Comparison of ENCODE assay signal across 23 cellular contexts in genomic region chr4:62683799-62684566, GRCh38.
DNase-seq lines count a peak whose midpoint lies in the region; ATAC-seq and TF ChIP-seq lines count a peak whose summit lies in the region.
"Had no signal": no experiment of that assay in that cellular context is flagged by ENCODE, and none has a peak within 500 bp of the region (broad histone marks: within the 10 kb centered on the region; RNA-seq: fewer than 3 reads in every experiment).

No MANE protein-coding gene starts in this region.

- H3K4me1 ChIP-seq in aorta (ENCODE audit: control insufficient read depth in 1 of 2, insufficient read depth in 2 of 2, low read length in 2 of 2), result no peaks in the 10 kb centered on the region
- H3K4me1 ChIP-seq: BE2C; BLaER1 treated with 17β-estradiol and CSF1 and Interleukin-3, amounts not matched to agents 10 nM and 100 nM; HAP-1 had no signal

- WGBS in aorta, 2 donors, result 94 to 95% methylated on average over 13 of the region's 13 CpGs

- H3K27me3 Mint-ChIP-seq in glutamatergic neuron (ENCODE audit: unreplicated experiment), result no peaks in the 10 kb centered on the region
- peaks cover 4% of the 10 kb centered on the region for H3K27me3 Mint-ChIP-seq in type B pancreatic cell
- H3K27me3 Mint-ChIP-seq: CD4-positive, alpha-beta T cell; CD8-positive, alpha-beta memory T cell had no signal

- H3K4me1 Mint-ChIP-seq in glutamatergic neuron (ENCODE audit: low read depth, unreplicated experiment) (no peaks in the 10 kb centered on the region), type B pancreatic cell (ENCODE audit: unreplicated experiment) (no peaks in the 10 kb centered on the region)
- H3K4me1 Mint-ChIP-seq: CD14-positive monocyte; CD8-positive, alpha-beta memory T cell had no signal

- H3K9me3 Mint-ChIP-seq in glutamatergic neuron (ENCODE audit: unreplicated experiment) (no peaks in the 10 kb centered on the region), type B pancreatic cell (no peaks in the 10 kb centered on the region)

- no peaks in the 10 kb centered on the region for H3K9me3 ChIP-seq in aorta (ENCODE audit: control insufficient read depth, low read length)
- H3K9me3 ChIP-seq: BE2C; BLaER1 treated with 17β-estradiol and CSF1 and Interleukin-3, amounts not matched to agents 10 nM and 100 nM; HAP-1 had no signal

- no peaks in the 10 kb centered on the region for H3K27me3 ChIP-seq in aorta (ENCODE audit: control insufficient read depth in 1 of 2, insufficient read depth in 2 of 2, low read length in 1 of 2)
- H3K27me3 ChIP-seq: BE2C; BLaER1 treated with 17β-estradiol and CSF1 and Interleukin-3, amounts not matched to agents 10 nM and 100 nM had no signal

- H3K4me3 ChIP-seq in aorta (ENCODE audit: low read length in 2 of 2), result no peak overlapping the region
- H3K4me3 ChIP-seq: BLaER1 treated with 17β-estradiol and CSF1 and Interleukin-3, amounts not matched to agents 10 nM and 100 nM; HAP-1 had no signal

- H3K36me3 Mint-ChIP-seq in glutamatergic neuron (ENCODE audit: unreplicated experiment), result no peaks in the 10 kb centered on the region
- H3K36me3 Mint-ChIP-seq in type B pancreatic cell, result no peaks in the 10 kb centered on the region
- H3K36me3 Mint-ChIP-seq: CD14-positive monocyte; CD8-positive, alpha-beta memory T cell had no signal

- H3K27ac ChIP-seq in aorta (ENCODE audit: low read depth in 1 of 2, low read length in 2 of 2), result no peak overlapping the region
- H3K27ac ChIP-seq: 22Rv1; BLaER1 treated with 17β-estradiol and CSF1 and Interleukin-3, amounts not matched to agents 10 nM and 100 nM had no signal

- DNase-seq in NCI-H82 (lab: John Stamatoyannopoulos, UW) (peak; percentile 6), NCI-H82 treated with DMSO at 0.1 percent for 48 hours (lab: John Stamatoyannopoulos, UW; ENCODE audit: unreplicated experiment) (no peak), glutamatergic neuron (peak; percentile 15), posterior vena cava (ENCODE audit: low spot score) (peak; percentile 58), aorta (peak in 1 of 2 donors; percentile 56), type B pancreatic cell (ENCODE audit: extremely low spot score, unreplicated experiment) (no peak)
- DNase-seq: ACHN; AML-193; BE2C; Calu3; CD8-positive, alpha-beta memory T cell; DMS53; DMS79 treated with DMSO at 0.1 percent for 48 hours; GF-D8; GOT3; HFFc6 had no signal

- H3K36me3 ChIP-seq in aorta (ENCODE audit: control insufficient read depth in 1 of 2, insufficient read depth in 2 of 2, low read length in 1 of 2), result no peaks in the 10 kb centered on the region
- H3K36me3 ChIP-seq: BE2C; BLaER1 treated with 17β-estradiol and CSF1 and Interleukin-3, amounts not matched to agents 10 nM and 100 nM; HAP-1 had no signal

- H3K27ac Mint-ChIP-seq in glutamatergic neuron (ENCODE audit: unreplicated experiment) (no peak overlapping the region), type B pancreatic cell (no peak overlapping the region)
- H3K27ac Mint-ChIP-seq: CD14-positive monocyte; CD4-positive, alpha-beta T cell; HFFc6 had no signal

- TF ChIP-seq CTCF in glutamatergic neuron (IDR thresholded peaks at IDR 0.05; ENCODE audit: partially characterized antibody, unreplicated experiment), result no peak
- TF ChIP-seq CTCF in type B pancreatic cell (conservative IDR thresholded peaks at IDR 0.05), result no peak

- ATAC-seq in aorta (ENCODE audit: low FRiP score), result peak; percentile 36
- no peak for ATAC-seq in HG03439 (IDR thresholded peaks at IDR 0.05; ENCODE audit: unreplicated experiment)
- ATAC-seq in HG03196 (IDR thresholded peaks at IDR 0.05; ENCODE audit: unreplicated experiment), result no peak

- H3K4me3 Mint-ChIP-seq in glutamatergic neuron (ENCODE audit: unreplicated experiment) (no peak overlapping the region), type B pancreatic cell (no peak overlapping the region)
- H3K4me3 Mint-ChIP-seq: CD14-positive monocyte; CD4-positive, alpha-beta T cell; CD8-positive, alpha-beta memory T cell; HFFc6 had no signal

- intact Hi-C loops in posterior vena cava (cut with DNase I) (no loop called here), aorta (cut with DNase I) (no loop called here)

Comparison
In these comparisons a context has a peak if more than half of its experiments do, and no peak if none do; other contexts are left out.
1. DNase-seq: peak in NCI-H82 (single experiment), glutamatergic neuron (single experiment) and posterior vena cava (single experiment); none in NCI-H82 treated with DMSO at 0.1 percent for 48 hours (single experiment) and type B pancreatic cell (single experiment).